8 cellular contexts compared by ENCODE assay signal in genomic region chr12:54370218-54370730, GRCh38. TPM values are rescaled to one million over a fixed set of nuclear protein-coding genes. Genes with fewer than 3 reads are reported as not detected.
DNase-seq lines count a peak whose midpoint lies in the region; ATAC-seq and TF ChIP-seq lines count a peak whose summit lies in the region.

No MANE protein-coding gene starts in this region.

- H3K27ac ChIP-seq in spleen, result peak overlapping the region in 2 of 8 donors; percentile 2 to 10

- 36 to 72% (median 66%) methylated on average over 15 to 39 of the region's 39 CpGs for WGBS in spleen, 5 donors

- no peaks in the 10 kb centered on the region for H3K9me3 ChIP-seq in spleen

- DNase-seq in NCI-H187 (lab: John Stamatoyannopoulos, UW) (peak; percentile 24 to 52), NCI-H187 treated with DMSO at 0.1 percent for 48 hours (lab: John Stamatoyannopoulos, UW) (no peak), NCI-H460 (ENCODE audit: extremely low read depth, low read depth) (peak; percentile 73), cerebellar cortex (ENCODE audit: low spot score) (peak; percentile 75), kidney epithelial cell (ENCODE audit: low read depth) (peak; percentile 28), spleen (peak; percentile 89), NCI-H345 treated with DMSO at 0.1 percent for 48 hours (lab: John Stamatoyannopoulos, UW; ENCODE audit: unreplicated experiment) (no peak)

- ATAC-seq in GM19351 (IDR thresholded peaks at IDR 0.05; ENCODE audit: unreplicated experiment), result no peak

- H3K4me1 ChIP-seq in spleen, result peaks cover 0 to 67% (median 38%) of the 10 kb centered on the region in 6 donors

- H3K36me3 ChIP-seq in kidney epithelial cell (ENCODE audit: control insufficient read depth, insufficient read depth, low read length) (no peaks in the 10 kb centered on the region), spleen (peaks cover 0 to 37% (median 0%) of the 10 kb centered on the region in 6 donors)

- TF ChIP-seq POLR2A in spleen (IDR thresholded peaks at IDR 0.05), result no peak

- H3K4me3 ChIP-seq in kidney epithelial cell (ENCODE audit: low read depth, low read length) (peak overlapping the region; percentile 34), spleen (peak overlapping the region in 6 of 8 donors; percentile 11 to 62 (median 30))

- intact Hi-C loops in spleen (cut with DNase I; ENCODE audit: low total_unique reads), result no loop called here

- TF ChIP-seq CTCF in kidney epithelial cell (IDR thresholded peaks at IDR 0.05; ENCODE audit: insufficient read depth, low read length, poor library complexity, severe bottlenecking) (peak; percentile 89), spleen (IDR thresholded peaks at IDR 0.05 in 8 of 11, conservative IDR thresholded peaks at IDR 0.05 in 3 of 11) (peak; percentile 32 to 88 (median 81))

- no peaks in the 10 kb centered on the region for H3K27me3 ChIP-seq in kidney epithelial cell (ENCODE audit: control insufficient read depth, insufficient read depth, low read length)
- H3K27me3 ChIP-seq in spleen (replicated peaks in 1 of 7), result no peaks in the 10 kb centered on the region

RNA-seq across cellular contexts. Expression of gene GPR84, which starts 6.0 kb away (rescaled TPM):
- not detected in 2 replicates for total RNA-seq in NCI-H460 (2014; rRNA removed; shearing (Covaris generic))
- polyA plus RNA-seq in NCI-H460 (2014; cell fraction: nucleus; rRNA removed), result not detected in 2 replicates
- total RNA-seq in kidney epithelial cell (not detected in 2 replicates), spleen (10 to 100 TPM in 1 of 7 donors, 1 to 10 TPM in 5, under 1 TPM in 1; 0.97 to 12.5 (median 2.9) TPM)
- under 1 TPM; 0.35 to 0.47 (median 0.39) TPM for polyA plus RNA-seq in spleen

RNA-seq across cellular contexts. Expression of gene ZNF385A, which starts 14.3 kb away (rescaled TPM):
- 5.3 and 5.5 TPM in 2 replicates for total RNA-seq in NCI-H460 (2014; rRNA removed; shearing (Covaris generic))
- 0.97 and 2.8 TPM in 2 replicates for polyA plus RNA-seq in NCI-H460 (2014; cell fraction: nucleus; rRNA removed)
- total RNA-seq in kidney epithelial cell, result 5.6 and 11.6 TPM in 2 replicates
- 10 to 100 TPM; 19.9 to 40.3 (median 27.2) TPM for total RNA-seq in spleen
- polyA plus RNA-seq in spleen, result 10 to 100 TPM in 2 of 3 donors, 1 to 10 TPM in 1; 7.4 to 12.5 (median 12.4) TPM

RNA-seq across cellular contexts. Expression of gene COPZ1, which starts 45.3 kb away (rescaled TPM):
- 293 and 294 TPM in 2 replicates for total RNA-seq in NCI-H460 (2014; rRNA removed; shearing (Covaris generic))
- polyA plus RNA-seq in NCI-H460 (2014; cell fraction: nucleus; rRNA removed), result 98.1 and 188 TPM in 2 replicates
- total RNA-seq in kidney epithelial cell (122 and 157 TPM in 2 replicates), spleen (10 to 100 TPM; 59.3 to 99.1 (median 92.8) TPM)
- polyA plus RNA-seq in spleen, result 10 to 100 TPM; 55.4 to 80.2 (median 76.4) TPM

RNA-seq across cellular contexts. Expression of gene ITGA5, which starts 48.8 kb away (rescaled TPM):
- 31.2 and 36.1 TPM in 2 replicates for total RNA-seq in NCI-H460 (2014; rRNA removed; shearing (Covaris generic))
- 21.0 and 25.1 TPM in 2 replicates for polyA plus RNA-seq in NCI-H460 (2014; cell fraction: nucleus; rRNA removed)
- 109 and 120 TPM in 2 replicates for total RNA-seq in kidney epithelial cell
- 10 to 100 TPM; 20.8 to 44.9 (median 36.3) TPM for total RNA-seq in spleen
- 1 to 10 TPM; 7.0 to 9.5 (median 9.1) TPM for polyA plus RNA-seq in spleen

Comparison
In these comparisons a context has a peak if more than half of its experiments do, and no peak if none do; other contexts are left out.
1. DNase-seq: peak in NCI-H187 (2 of 2), NCI-H460 (single experiment), cerebellar cortex (single experiment), kidney epithelial cell (single experiment) and spleen (single experiment); none in NCI-H187 treated with DMSO at 0.1 percent for 48 hours (single experiment) and NCI-H345 treated with DMSO at 0.1 percent for 48 hours (single experiment).